In the genomic region with DNA sequence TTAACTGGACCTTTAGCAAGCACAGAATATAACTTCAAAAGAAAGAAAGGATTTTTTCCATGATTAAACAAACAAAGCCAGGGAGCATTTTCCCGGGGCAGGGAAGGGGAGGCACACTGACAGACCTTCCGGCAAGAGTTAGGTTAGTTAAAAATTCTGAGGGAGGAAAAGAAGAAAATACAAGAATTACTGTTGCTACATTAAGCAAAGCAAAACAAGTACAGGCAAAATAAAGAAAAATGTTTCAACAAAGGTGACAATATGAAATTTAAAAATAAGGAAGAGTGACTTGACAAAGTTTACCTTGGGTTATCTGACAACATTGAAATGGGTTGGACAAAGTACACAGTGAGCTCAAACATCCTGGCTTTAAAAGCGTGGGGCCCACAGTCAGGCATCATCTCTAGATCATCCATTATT, we compare ENCODE assay signal across 1 cellular context.
TF ChIP-seq lines count a peak whose summit lies in the region.

No MANE protein-coding gene starts in this region.

TF ChIP-seq in HepG2, 621 proteins besides CTCF, POLR2A, EP300 and RAD21 (continued from another document and continues in another):
- TF ChIP-seq, protein P1, sequence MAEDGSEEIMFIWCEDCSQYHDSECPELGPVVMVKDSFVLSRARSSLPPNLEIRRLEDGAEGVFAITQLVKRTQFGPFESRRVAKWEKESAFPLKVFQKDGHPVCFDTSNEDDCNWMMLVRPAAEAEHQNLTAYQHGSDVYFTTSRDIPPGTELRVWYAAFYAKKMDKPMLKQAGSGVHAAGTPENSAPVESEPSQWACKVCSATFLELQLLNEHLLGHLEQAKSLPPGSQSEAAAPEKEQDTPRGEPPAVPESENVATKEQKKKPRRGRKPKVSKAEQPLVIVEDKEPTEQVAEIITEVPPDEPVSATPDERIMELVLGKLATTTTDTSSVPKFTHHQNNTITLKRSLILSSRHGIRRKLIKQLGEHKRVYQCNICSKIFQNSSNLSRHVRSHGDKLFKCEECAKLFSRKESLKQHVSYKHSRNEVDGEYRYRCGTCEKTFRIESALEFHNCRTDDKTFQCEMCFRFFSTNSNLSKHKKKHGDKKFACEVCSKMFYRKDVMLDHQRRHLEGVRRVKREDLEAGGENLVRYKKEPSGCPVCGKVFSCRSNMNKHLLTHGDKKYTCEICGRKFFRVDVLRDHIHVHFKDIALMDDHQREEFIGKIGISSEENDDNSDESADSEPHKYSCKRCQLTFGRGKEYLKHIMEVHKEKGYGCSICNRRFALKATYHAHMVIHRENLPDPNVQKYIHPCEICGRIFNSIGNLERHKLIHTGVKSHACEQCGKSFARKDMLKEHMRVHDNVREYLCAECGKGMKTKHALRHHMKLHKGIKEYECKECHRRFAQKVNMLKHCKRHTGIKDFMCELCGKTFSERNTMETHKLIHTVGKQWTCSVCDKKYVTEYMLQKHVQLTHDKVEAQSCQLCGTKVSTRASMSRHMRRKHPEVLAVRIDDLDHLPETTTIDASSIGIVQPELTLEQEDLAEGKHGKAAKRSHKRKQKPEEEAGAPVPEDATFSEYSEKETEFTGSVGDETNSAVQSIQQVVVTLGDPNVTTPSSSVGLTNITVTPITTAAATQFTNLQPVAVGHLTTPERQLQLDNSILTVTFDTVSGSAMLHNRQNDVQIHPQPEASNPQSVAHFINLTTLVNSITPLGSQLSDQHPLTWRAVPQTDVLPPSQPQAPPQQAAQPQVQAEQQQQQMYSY (CRISPR knock-in tag; IDR thresholded peaks at IDR 0.05), result no peak
- TF ChIP-seq FOXP1 (IDR thresholded peaks at IDR 0.05), result no peak
- peak; percentile 51; the same call in 1 of the 2 replicates for TF ChIP-seq FOXP1 (CRISPR knock-in tag; IDR thresholded peaks at IDR 0.05)
- TF ChIP-seq FOXO1 (CRISPR knock-in tag; IDR thresholded peaks at IDR 0.05), result no peak
- no peak for TF ChIP-seq SATB2 (CRISPR knock-in tag; IDR thresholded peaks at IDR 0.05)
- TF ChIP-seq, protein P2, sequence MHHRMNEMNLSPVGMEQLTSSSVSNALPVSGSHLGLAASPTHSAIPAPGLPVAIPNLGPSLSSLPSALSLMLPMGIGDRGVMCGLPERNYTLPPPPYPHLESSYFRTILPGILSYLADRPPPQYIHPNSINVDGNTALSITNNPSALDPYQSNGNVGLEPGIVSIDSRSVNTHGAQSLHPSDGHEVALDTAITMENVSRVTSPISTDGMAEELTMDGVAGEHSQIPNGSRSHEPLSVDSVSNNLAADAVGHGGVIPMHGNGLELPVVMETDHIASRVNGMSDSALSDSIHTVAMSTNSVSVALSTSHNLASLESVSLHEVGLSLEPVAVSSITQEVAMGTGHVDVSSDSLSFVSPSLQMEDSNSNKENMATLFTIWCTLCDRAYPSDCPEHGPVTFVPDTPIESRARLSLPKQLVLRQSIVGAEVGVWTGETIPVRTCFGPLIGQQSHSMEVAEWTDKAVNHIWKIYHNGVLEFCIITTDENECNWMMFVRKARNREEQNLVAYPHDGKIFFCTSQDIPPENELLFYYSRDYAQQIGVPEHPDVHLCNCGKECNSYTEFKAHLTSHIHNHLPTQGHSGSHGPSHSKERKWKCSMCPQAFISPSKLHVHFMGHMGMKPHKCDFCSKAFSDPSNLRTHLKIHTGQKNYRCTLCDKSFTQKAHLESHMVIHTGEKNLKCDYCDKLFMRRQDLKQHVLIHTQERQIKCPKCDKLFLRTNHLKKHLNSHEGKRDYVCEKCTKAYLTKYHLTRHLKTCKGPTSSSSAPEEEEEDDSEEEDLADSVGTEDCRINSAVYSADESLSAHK (CRISPR knock-in tag; IDR thresholded peaks at IDR 0.05; ENCODE audit: borderline replicate concordance), result no peak
- no peak for TF ChIP-seq ZNF3 (CRISPR knock-in tag; IDR thresholded peaks at IDR 0.05)
- TF ChIP-seq, protein P3, sequence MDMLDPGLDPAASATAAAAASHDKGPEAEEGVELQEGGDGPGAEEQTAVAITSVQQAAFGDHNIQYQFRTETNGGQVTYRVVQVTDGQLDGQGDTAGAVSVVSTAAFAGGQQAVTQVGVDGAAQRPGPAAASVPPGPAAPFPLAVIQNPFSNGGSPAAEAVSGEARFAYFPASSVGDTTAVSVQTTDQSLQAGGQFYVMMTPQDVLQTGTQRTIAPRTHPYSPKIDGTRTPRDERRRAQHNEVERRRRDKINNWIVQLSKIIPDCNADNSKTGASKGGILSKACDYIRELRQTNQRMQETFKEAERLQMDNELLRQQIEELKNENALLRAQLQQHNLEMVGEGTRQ (IDR thresholded peaks at IDR 0.05; ENCODE audit: low read depth, low read length), result no peak
- TF ChIP-seq, protein P3 (CRISPR knock-in tag; IDR thresholded peaks at IDR 0.05; ENCODE audit: borderline replicate concordance), result no peak
- TF ChIP-seq, protein P4, sequence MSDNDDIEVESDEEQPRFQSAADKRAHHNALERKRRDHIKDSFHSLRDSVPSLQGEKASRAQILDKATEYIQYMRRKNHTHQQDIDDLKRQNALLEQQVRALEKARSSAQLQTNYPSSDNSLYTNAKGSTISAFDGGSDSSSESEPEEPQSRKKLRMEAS (IDR thresholded peaks at IDR 0.05), result 0 out of 2 replicates have a peak, but pooled peaks have one; percentile 16
- no peak for TF ChIP-seq DNMT1 (CRISPR knock-in tag; IDR thresholded peaks at IDR 0.05)
- TF ChIP-seq, protein P5, sequence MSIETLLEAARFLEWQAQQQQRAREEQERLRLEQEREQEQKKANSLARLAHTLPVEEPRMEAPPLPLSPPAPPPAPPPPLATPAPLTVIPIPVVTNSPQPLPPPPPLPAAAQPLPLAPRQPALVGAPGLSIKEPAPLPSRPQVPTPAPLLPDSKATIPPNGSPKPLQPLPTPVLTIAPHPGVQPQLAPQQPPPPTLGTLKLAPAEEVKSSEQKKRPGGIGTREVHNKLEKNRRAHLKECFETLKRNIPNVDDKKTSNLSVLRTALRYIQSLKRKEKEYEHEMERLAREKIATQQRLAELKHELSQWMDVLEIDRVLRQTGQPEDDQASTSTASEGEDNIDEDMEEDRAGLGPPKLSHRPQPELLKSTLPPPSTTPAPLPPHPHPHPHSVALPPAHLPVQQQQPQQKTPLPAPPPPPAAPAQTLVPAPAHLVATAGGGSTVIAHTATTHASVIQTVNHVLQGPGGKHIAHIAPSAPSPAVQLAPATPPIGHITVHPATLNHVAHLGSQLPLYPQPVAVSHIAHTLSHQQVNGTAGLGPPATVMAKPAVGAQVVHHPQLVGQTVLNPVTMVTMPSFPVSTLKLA (IDR thresholded peaks at IDR 0.05), result no peak
- TF ChIP-seq ZNF33B (CRISPR knock-in tag; IDR thresholded peaks at IDR 0.05), result no peak
- TF ChIP-seq PAF1 (CRISPR knock-in tag; IDR thresholded peaks at IDR 0.05), result no peak
- TF ChIP-seq NCOR1 (IDR thresholded peaks at IDR 0.05; ENCODE audit: borderline replicate concordance, low read length), result 0 out of 2 replicates have a peak, but pooled peaks have one; percentile 8
- TF ChIP-seq, protein P6, sequence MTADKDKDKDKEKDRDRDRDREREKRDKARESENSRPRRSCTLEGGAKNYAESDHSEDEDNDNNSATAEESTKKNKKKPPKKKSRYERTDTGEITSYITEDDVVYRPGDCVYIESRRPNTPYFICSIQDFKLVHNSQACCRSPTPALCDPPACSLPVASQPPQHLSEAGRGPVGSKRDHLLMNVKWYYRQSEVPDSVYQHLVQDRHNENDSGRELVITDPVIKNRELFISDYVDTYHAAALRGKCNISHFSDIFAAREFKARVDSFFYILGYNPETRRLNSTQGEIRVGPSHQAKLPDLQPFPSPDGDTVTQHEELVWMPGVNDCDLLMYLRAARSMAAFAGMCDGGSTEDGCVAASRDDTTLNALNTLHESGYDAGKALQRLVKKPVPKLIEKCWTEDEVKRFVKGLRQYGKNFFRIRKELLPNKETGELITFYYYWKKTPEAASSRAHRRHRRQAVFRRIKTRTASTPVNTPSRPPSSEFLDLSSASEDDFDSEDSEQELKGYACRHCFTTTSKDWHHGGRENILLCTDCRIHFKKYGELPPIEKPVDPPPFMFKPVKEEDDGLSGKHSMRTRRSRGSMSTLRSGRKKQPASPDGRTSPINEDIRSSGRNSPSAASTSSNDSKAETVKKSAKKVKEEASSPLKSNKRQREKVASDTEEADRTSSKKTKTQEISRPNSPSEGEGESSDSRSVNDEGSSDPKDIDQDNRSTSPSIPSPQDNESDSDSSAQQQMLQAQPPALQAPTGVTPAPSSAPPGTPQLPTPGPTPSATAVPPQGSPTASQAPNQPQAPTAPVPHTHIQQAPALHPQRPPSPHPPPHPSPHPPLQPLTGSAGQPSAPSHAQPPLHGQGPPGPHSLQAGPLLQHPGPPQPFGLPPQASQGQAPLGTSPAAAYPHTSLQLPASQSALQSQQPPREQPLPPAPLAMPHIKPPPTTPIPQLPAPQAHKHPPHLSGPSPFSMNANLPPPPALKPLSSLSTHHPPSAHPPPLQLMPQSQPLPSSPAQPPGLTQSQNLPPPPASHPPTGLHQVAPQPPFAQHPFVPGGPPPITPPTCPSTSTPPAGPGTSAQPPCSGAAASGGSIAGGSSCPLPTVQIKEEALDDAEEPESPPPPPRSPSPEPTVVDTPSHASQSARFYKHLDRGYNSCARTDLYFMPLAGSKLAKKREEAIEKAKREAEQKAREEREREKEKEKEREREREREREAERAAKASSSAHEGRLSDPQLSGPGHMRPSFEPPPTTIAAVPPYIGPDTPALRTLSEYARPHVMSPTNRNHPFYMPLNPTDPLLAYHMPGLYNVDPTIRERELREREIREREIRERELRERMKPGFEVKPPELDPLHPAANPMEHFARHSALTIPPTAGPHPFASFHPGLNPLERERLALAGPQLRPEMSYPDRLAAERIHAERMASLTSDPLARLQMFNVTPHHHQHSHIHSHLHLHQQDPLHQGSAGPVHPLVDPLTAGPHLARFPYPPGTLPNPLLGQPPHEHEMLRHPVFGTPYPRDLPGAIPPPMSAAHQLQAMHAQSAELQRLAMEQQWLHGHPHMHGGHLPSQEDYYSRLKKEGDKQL (CRISPR knock-in tag; IDR thresholded peaks at IDR 0.05; ENCODE audit: low read depth), result no peak
- no peak for TF ChIP-seq SMAD1 (CRISPR knock-in tag; IDR thresholded peaks at IDR 0.05; ENCODE audit: borderline replicate concordance, low read depth)
- TF ChIP-seq, protein P7, sequence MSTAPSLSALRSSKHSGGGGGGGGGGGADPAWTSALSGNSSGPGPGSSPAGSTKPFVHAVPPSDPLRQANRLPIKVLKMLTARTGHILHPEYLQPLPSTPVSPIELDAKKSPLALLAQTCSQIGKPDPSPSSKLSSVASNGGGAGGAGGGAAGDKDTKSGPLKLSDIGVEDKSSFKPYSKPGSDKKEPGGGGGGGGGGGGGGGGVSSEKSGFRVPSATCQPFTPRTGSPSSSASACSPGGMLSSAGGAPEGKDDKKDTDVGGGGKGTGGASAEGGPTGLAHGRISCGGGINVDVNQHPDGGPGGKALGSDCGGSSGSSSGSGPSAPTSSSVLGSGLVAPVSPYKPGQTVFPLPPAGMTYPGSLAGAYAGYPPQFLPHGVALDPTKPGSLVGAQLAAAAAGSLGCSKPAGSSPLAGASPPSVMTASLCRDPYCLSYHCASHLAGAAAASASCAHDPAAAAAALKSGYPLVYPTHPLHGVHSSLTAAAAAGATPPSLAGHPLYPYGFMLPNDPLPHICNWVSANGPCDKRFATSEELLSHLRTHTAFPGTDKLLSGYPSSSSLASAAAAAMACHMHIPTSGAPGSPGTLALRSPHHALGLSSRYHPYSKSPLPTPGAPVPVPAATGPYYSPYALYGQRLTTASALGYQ (CRISPR knock-in tag; IDR thresholded peaks at IDR 0.05), result 0 out of 2 replicates have a peak, but pooled peaks have one; percentile 62
- no peak for TF ChIP-seq ZNF7 (CRISPR knock-in tag; IDR thresholded peaks at IDR 0.05)
- peak; percentile 30; the same call in 1 of the 2 replicates for TF ChIP-seq PITX1 (CRISPR knock-in tag; IDR thresholded peaks at IDR 0.05)
- no peak for TF ChIP-seq HDAC1 (CRISPR knock-in tag; IDR thresholded peaks at IDR 0.05)
- TF ChIP-seq, protein P8, sequence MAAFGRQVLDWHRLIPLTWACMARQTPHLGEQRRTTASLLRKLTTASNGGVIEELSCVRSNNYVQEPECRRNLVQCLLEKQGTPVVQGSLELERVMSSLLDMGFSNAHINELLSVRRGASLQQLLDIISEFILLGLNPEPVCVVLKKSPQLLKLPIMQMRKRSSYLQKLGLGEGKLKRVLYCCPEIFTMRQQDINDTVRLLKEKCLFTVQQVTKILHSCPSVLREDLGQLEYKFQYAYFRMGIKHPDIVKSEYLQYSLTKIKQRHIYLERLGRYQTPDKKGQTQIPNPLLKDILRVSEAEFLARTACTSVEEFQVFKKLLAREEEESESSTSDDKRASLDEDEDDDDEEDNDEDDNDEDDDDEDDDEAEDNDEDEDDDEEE (CRISPR knock-in tag; IDR thresholded peaks at IDR 0.05), result no peak
- TF ChIP-seq NFIC (IDR thresholded peaks at IDR 0.05; ENCODE audit: low read length), result peak; percentile 36; the same call in 1 of the 2 replicates
- no peak for TF ChIP-seq ZBTB21 (CRISPR knock-in tag; IDR thresholded peaks at IDR 0.05)
- no peak for TF ChIP-seq TGIF2 (CRISPR knock-in tag; IDR thresholded peaks at IDR 0.05)
- TF ChIP-seq HNRNPLL (IDR thresholded peaks at IDR 0.05; ENCODE audit: low read depth, low read length, poor library complexity, severe bottlenecking), result no peak
- TF ChIP-seq KDM4B (CRISPR knock-in tag; IDR thresholded peaks at IDR 0.05), result no peak
- no peak for TF ChIP-seq HOXA7 (CRISPR knock-in tag; IDR thresholded peaks at IDR 0.05)
- no peak for TF ChIP-seq ZNF432 (CRISPR knock-in tag; IDR thresholded peaks at IDR 0.05; ENCODE audit: borderline replicate concordance)
- no peak for TF ChIP-seq ZSCAN22 (CRISPR knock-in tag; IDR thresholded peaks at IDR 0.05)
- TF ChIP-seq, protein P9, sequence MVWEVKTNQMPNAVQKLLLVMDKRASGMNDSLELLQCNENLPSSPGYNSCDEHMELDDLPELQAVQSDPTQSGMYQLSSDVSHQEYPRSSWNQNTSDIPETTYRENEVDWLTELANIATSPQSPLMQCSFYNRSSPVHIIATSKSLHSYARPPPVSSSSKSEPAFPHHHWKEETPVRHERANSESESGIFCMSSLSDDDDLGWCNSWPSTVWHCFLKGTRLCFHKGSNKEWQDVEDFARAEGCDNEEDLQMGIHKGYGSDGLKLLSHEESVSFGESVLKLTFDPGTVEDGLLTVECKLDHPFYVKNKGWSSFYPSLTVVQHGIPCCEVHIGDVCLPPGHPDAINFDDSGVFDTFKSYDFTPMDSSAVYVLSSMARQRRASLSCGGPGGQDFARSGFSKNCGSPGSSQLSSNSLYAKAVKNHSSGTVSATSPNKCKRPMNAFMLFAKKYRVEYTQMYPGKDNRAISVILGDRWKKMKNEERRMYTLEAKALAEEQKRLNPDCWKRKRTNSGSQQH (CRISPR knock-in tag; IDR thresholded peaks at IDR 0.05; ENCODE audit: low read depth), result no peak
- TF ChIP-seq GLI4 (CRISPR knock-in tag; IDR thresholded peaks at IDR 0.05; ENCODE audit: borderline replicate concordance), result no peak
- TF ChIP-seq ZNF234 (CRISPR knock-in tag; conservative IDR thresholded peaks at IDR 0.05), result no peak
- TF ChIP-seq RXRB (CRISPR knock-in tag; IDR thresholded peaks at IDR 0.05; ENCODE audit: borderline replicate concordance), result peak; percentile 31; the same call in 1 of the 2 replicates
